ENCODE assay signal across 16 cellular contexts in the genomic region with DNA sequence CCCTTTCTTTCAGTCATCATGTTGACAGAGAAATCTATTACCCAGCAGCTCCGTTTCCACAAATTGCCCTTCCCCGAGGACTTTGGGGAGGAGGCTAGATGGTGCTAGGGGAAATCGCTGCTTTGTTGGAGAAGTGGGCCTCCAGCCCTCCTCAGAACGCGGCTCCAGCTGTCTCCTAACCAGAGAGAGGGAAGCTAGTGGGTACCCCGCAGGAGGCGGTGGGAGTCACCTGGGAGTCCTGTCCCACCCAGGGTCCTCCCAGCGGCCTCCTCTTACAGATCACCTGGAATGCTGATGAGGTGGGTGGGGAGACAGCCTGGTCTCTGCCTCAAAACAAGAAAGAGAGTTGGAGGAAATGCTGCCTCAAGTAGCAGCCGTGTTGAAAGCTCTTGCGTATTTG.
"Had no signal": no experiment of that assay in that cellular context is flagged by ENCODE, and none has a peak within 500 bp of the region (broad histone marks: within the 10 kb centered on the region; RNA-seq: fewer than 3 reads in every experiment).

No MANE protein-coding gene starts in this region.

- H3K27ac ChIP-seq: ascending aorta, foreskin keratinocyte, left ventricle myocardium inferior, neutrophil, right atrium auricular region, tibial nerve had no signal

- H3K36me3 Mint-ChIP-seq: memory B cell, T-cell had no signal

- H3K27me3 ChIP-seq: ascending aorta, foreskin keratinocyte, right atrium auricular region, tibial nerve had no signal

- H3K9me3 ChIP-seq: ascending aorta, left ventricle myocardium inferior, neutrophil, right atrium auricular region, tibial nerve had no signal

- H3K4me1 Mint-ChIP-seq: activated naive CD8-positive, alpha-beta T cell treated with anti-CD3 and anti-CD28 coated beads, Interleukin-2, amount 50 U/mL, for 24 hours; memory B cell; T-cell had no signal

- DNase-seq: activated CD4-positive, alpha-beta T cell treated with anti-CD3 and anti-CD28 coated beads for 4 hours; activated CD8-positive, alpha-beta memory T cell treated with anti-CD3 and anti-CD28 coated beads, Interleukin-2, amount 50 U/mL, for 48 hours; activated CD8-positive, alpha-beta T cell treated with anti-CD3 and anti-CD28 coated beads, Interleukin-2, amount 10 ng/mL, durations not matched to agents 7 days and 5 days; activated naive CD4-positive, alpha-beta T cell; activated naive CD8-positive, alpha-beta T cell treated with anti-CD3 and anti-CD28 coated beads, Interleukin-2, amount 50 U/mL, for 24 hours; foreskin keratinocyte; head of caudate nucleus; left ventricle myocardium inferior; small intestine; T-cell; T1000 had no signal

- H3K9me3 Mint-ChIP-seq: activated naive CD8-positive, alpha-beta T cell treated with anti-CD3 and anti-CD28 coated beads, Interleukin-2, amount 50 U/mL, for 24 hours; memory B cell; T-cell had no signal

- H3K4me3 Mint-ChIP-seq: activated CD8-positive, alpha-beta T cell treated with anti-CD3 and anti-CD28 coated beads, Interleukin-2, amount 10 ng/mL, durations not matched to agents 7 days and 5 days; activated naive CD8-positive, alpha-beta T cell treated with anti-CD3 and anti-CD28 coated beads, Interleukin-2, amount 50 U/mL, for 24 hours; memory B cell; T-cell had no signal

- H3K4me1 ChIP-seq: ascending aorta, foreskin keratinocyte, tibial nerve had no signal

- H3K27ac Mint-ChIP-seq: activated CD8-positive, alpha-beta T cell treated with anti-CD3 and anti-CD28 coated beads, Interleukin-2, amount 10 ng/mL, durations not matched to agents 7 days and 5 days; activated naive CD8-positive, alpha-beta T cell treated with anti-CD3 and anti-CD28 coated beads, Interleukin-2, amount 50 U/mL, for 24 hours; memory B cell; T-cell had no signal
